Comparison of ENCODE assay signal across 14 cellular contexts in the genomic region with DNA sequence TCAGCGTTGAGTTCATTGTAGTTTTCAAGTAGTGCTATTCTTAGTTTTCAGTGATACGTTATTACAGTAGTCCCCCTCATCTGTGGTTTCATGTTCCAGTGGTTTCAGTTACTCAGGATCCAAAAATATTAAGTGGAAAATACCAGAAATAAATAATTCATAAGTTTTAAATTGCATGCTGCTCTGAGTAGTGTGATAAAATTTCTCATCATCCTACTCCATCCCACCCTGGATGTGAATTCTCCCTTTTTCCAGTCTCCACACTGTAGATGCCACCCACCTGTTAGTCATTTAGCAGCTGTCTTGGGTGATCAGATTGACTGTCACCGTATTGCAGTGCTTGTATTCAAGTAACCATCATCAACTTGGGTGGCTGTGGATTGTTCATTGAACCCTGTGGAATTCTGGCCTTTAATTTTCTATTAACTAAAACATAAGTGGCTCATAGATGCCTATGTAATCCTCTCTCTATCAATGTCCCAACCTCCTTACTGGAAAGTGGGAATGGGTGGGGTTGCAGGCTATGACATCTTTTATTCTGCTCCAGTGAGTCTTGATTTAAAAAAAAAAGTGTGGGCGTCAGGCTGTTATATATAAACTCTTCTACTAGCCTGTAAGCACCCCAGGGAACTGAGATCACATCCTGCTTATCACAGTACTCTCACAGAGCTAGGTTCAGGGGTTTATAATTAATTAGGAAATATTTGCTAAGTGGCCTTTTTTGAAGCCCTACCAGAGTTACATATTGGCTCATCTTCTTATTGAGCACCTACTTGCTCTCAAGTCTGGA.
DNase-seq lines count a peak whose midpoint lies in the region; ATAC-seq, FAIRE-seq and TF ChIP-seq lines count a peak whose summit lies in the region.
"Had no signal": no experiment of that assay in that cellular context is flagged by ENCODE, and none has a peak within 500 bp of the region (broad histone marks: within the 10 kb centered on the region; RNA-seq: fewer than 3 reads in every experiment).

No MANE protein-coding gene starts in this region.

- H3K4me3 ChIP-seq in osteoblast (ENCODE audit: insufficient read depth, low read length) = no peak overlapping the region
- H3K4me3 ChIP-seq: smooth muscle cell had no signal

- no peaks in the 10 kb centered on the region for H3K27me3 Mint-ChIP-seq in natural killer cell (ENCODE audit: low read depth in 2 of 2)
- H3K27me3 Mint-ChIP-seq: CD4-positive, alpha-beta T cell; central memory CD8-positive, alpha-beta T cell had no signal

- ATAC-seq in GM18867 (IDR thresholded peaks at IDR 0.05; ENCODE audit: unreplicated experiment) = peak; percentile 74
- peak; percentile 64 for ATAC-seq in HG02798 (IDR thresholded peaks at IDR 0.05; ENCODE audit: poor library complexity, unreplicated experiment)
- ATAC-seq in natural killer cell = no peak

- H3K9me3 Mint-ChIP-seq in natural killer cell = peaks cover 0 to 2% of the 10 kb centered on the region in 2 donors
- H3K9me3 Mint-ChIP-seq: CD4-positive, alpha-beta T cell had no signal

- H3K36me3 ChIP-seq in osteoblast (ENCODE audit: insufficient read depth, low read length) = no peaks in the 10 kb centered on the region

- H3K4me1 ChIP-seq in osteoblast (ENCODE audit: insufficient read depth, low read length) = no peaks in the 10 kb centered on the region

- H4K20me1 ChIP-seq in osteoblast (ENCODE audit: insufficient read depth, low read length) = no peaks in the 10 kb centered on the region

- no peaks in the 10 kb centered on the region for H3K27me3 ChIP-seq in osteoblast (ENCODE audit: insufficient read depth, low read length)

- no peak overlapping the region for H2AFZ ChIP-seq in osteoblast (ENCODE audit: low read length)

- H3K27ac ChIP-seq in osteoblast (ENCODE audit: low read depth, low read length) = no peak overlapping the region

- TF ChIP-seq CTCF in osteoblast (IDR thresholded peaks at IDR 0.05; ENCODE audit: extremely low read depth, low read depth, low read length) (no peak), natural killer cell (IDR thresholded peaks at IDR 0.05) (no peak)

- intact Hi-C loops in natural killer cell (cut with micrococcal nuclease) = no loop called here

- H3K4me2 ChIP-seq in osteoblast (ENCODE audit: insufficient read depth, low read length) = no peak overlapping the region
- H3K4me2 ChIP-seq: smooth muscle cell had no signal

- H3K9me3 ChIP-seq in osteoblast (ENCODE audit: low read depth, low read length) = no peaks in the 10 kb centered on the region

- peak; percentile 92 for FAIRE-seq in RCC 7860 (lab: Jason Lieb, UNC)

- H3K4me3 Mint-ChIP-seq in natural killer cell = no peak overlapping the region
- H3K4me3 Mint-ChIP-seq: CD4-positive, alpha-beta T cell; central memory CD8-positive, alpha-beta T cell had no signal

- H3K4me1 Mint-ChIP-seq in natural killer cell = no peaks in the 10 kb centered on the region
- H3K4me1 Mint-ChIP-seq: central memory CD8-positive, alpha-beta T cell had no signal

- no peak overlapping the region for H3K27ac Mint-ChIP-seq in natural killer cell
- H3K27ac Mint-ChIP-seq: CD4-positive, alpha-beta T cell had no signal

- peak; percentile 70 for DNase-seq in RCC 7860 (ENCODE audit: low spot score)
- peak; percentile 27 for DNase-seq in osteoblast (ENCODE audit: insufficient read length, low spot score, missing footprints)
- DNase-seq in NCI-H82 treated with DMSO at 0.1 percent for 48 hours (lab: John Stamatoyannopoulos, UW; ENCODE audit: unreplicated experiment) = no peak
- DNase-seq in natural killer cell = no peak
- DNase-seq in inferior parietal cortex (ENCODE audit: extremely low spot score) = no peak
- no peak for DNase-seq in RPMI8226
- DNase-seq: activated CD4-positive, alpha-beta T cell treated with anti-CD3 and anti-CD28 coated beads for 4 hours; activated gamma-delta T cell treated with Interleukin-2 at 50 U/mL for 16 hours; CD4-positive, alpha-beta T cell; NCI-H1048 had no signal

- no peaks in the 10 kb centered on the region for H3K79me2 ChIP-seq in osteoblast (ENCODE audit: insufficient read depth, low read length)

- no peaks in the 10 kb centered on the region for H3K36me3 Mint-ChIP-seq in natural killer cell

Comparison
In these comparisons a context has a peak if more than half of its experiments do, and no peak if none do; other contexts are left out.
1. ATAC-seq: peak in GM18867 (single experiment) and HG02798 (single experiment); none in natural killer cell (0 of 3).
2. DNase-seq: peak in RCC 7860 (single experiment) and osteoblast (single experiment); none in NCI-H82 treated with DMSO at 0.1 percent for 48 hours (single experiment), natural killer cell (single experiment), inferior parietal cortex (single experiment) and RPMI8226 (single experiment).